Comparison of ENCODE assay signal across 7 cellular contexts in the genomic region with DNA sequence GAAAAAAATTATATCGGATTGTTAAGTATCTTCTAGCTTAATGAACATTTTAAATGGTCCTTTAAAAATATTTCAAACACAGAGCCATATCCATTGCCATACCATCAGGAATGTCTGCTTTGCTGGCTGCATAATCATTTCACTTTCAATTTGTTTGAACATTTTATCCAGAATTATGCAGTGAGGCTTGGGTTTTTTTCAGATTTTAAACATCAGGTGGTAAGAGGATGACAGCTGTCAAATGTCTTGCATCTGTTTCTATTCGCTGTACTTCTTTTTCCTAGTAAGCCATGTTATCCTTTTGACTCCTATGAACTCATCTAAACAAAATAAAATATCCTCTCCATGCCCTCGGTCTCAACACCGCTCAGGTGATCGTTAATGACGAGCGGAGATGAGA. TPM values are rescaled to one million over a fixed set of nuclear protein-coding genes. Genes with fewer than 3 reads are reported as not detected.
DNase-seq lines count a peak whose midpoint lies in the region; ATAC-seq and TF ChIP-seq lines count a peak whose summit lies in the region.

No MANE protein-coding gene starts in this region.

- no peak for DNase-seq in H9
- DNase-seq in RWPE2 (ENCODE audit: low spot score), result no peak
- DNase-seq in fibroblast of the aortic adventitia (ENCODE audit: low read depth), result no peak
- no peak for DNase-seq in NCI-H2196 (lab: John Stamatoyannopoulos, UW; ENCODE audit: unreplicated experiment)
- DNase-seq in H4 (ENCODE audit: low spot score), result no peak

- H3K4ac ChIP-seq in H9 (ENCODE audit: low read depth, low read length), result no peak overlapping the region

- peak overlapping the region; percentile 94 to 96 for H3K4me3 Mint-ChIP-seq in H9

- peaks cover 11 to 17% of the 10 kb centered on the region in 2 experiments for H3K4me1 Mint-ChIP-seq in H9

- H3K79me2 ChIP-seq in H9 (ENCODE audit: insufficient read depth, low read length), result peaks cover 26% of the 10 kb centered on the region; the same call in 1 of the 2 replicates

- H3K23ac ChIP-seq in H9 (ENCODE audit: insufficient read length, low read depth, low read length), result no peak overlapping the region

- no peak overlapping the region for H4K5ac ChIP-seq in H9 (ENCODE audit: insufficient read length, low read depth, low read length)

- H3K4me1 ChIP-seq in H9 (ENCODE audit: insufficient read depth, low read length) (no peaks in the 10 kb centered on the region), RWPE2 (ENCODE audit: insufficient read depth, poor library complexity, severe bottlenecking) (peaks cover 15% of the 10 kb centered on the region), skeletal muscle satellite cell (ENCODE audit: control insufficient read depth, insufficient read depth, low read length) (peaks cover 11% of the 10 kb centered on the region)

- no peak overlapping the region for H2AK5ac ChIP-seq in H9 (ENCODE audit: insufficient read length, low read length)

- H3K56ac ChIP-seq in H9 (ENCODE audit: insufficient read length, low read depth, low read length), result no peak overlapping the region

- H2BK15ac ChIP-seq in H9 (ENCODE audit: low read depth, low read length), result no peak overlapping the region

- H2BK12ac ChIP-seq in H9 (ENCODE audit: insufficient read length, low read depth, low read length), result no peak overlapping the region

- no peak overlapping the region for H2BK5ac ChIP-seq in H9 (ENCODE audit: insufficient read length, low read length)

- H3K27me3 ChIP-seq in H9 (ENCODE audit: insufficient read depth, low read length), result peaks cover 3% of the 10 kb centered on the region; the same call in 1 of the 2 replicates
- no peaks in the 10 kb centered on the region for H3K27me3 ChIP-seq in RWPE2 (ENCODE audit: insufficient read depth, poor library complexity, severe bottlenecking)
- H3K27me3 ChIP-seq in skeletal muscle satellite cell (ENCODE audit: control insufficient read depth, insufficient read depth, low read length), result no peaks in the 10 kb centered on the region

- H3K36me3 Mint-ChIP-seq in H9 (ENCODE audit: insufficient read depth in 1 of 3, low read depth in 3 of 3), result peaks cover 3 to 5% (median 4%) of the 10 kb centered on the region in 3 experiments; a peak in 6 of 7 replicates

- H3K18ac ChIP-seq in H9 (ENCODE audit: insufficient read length, low read depth, low read length), result no peak overlapping the region

- no peak overlapping the region for H2BK120ac ChIP-seq in H9 (ENCODE audit: low read depth, low read length, poor library complexity, severe bottlenecking)

- H3T11ph ChIP-seq in H9 (ENCODE audit: low read length), result no peak overlapping the region

- no peak overlapping the region for H4K91ac ChIP-seq in H9 (ENCODE audit: insufficient read length, low read depth, low read length)

- peak overlapping the region; percentile 69 to 95 (median 91); a peak in 6 of 7 replicates for H3K27ac Mint-ChIP-seq in H9

- peak overlapping the region; percentile 85 for H3K4me2 ChIP-seq in H9 (ENCODE audit: insufficient read depth, insufficient read length, low read length)
- H3K4me2 ChIP-seq in skeletal muscle satellite cell (ENCODE audit: low read length), result peak overlapping the region; percentile 83

- TF ChIP-seq CTCF in H9 (conservative IDR thresholded peaks at IDR 0.05), result no peak
- no peak for TF ChIP-seq CTCF in RWPE2 (IDR thresholded peaks at IDR 0.05; ENCODE audit: poor library complexity, severe bottlenecking)
- TF ChIP-seq CTCF in fibroblast of the aortic adventitia (IDR thresholded peaks at IDR 0.05; ENCODE audit: insufficient read depth, low read length), result no peak

- peak overlapping the region; percentile 92 for H3K9ac ChIP-seq in H9 (ENCODE audit: extremely low read depth, insufficient read length, low read length)
- peak overlapping the region; percentile 89 for H3K9ac ChIP-seq in skeletal muscle satellite cell (ENCODE audit: low read depth, low read length)

- H2BK20ac ChIP-seq in H9 (ENCODE audit: low read depth, low read length, poor library complexity, severe bottlenecking), result no peak overlapping the region

- peaks cover 26% of the 10 kb centered on the region for H3K27me3 Mint-ChIP-seq in H9 (ENCODE audit: low read depth)

- ATAC-seq in RWPE2 (ENCODE audit: low read depth) (no peak), GM21576 (IDR thresholded peaks at IDR 0.05; ENCODE audit: unreplicated experiment) (no peak)

- H3K14ac ChIP-seq in H9 (ENCODE audit: insufficient read depth, low read length), result no peak overlapping the region

- H3K9me3 ChIP-seq in H9 (ENCODE audit: control insufficient read depth, low read depth, low read length), result no peaks in the 10 kb centered on the region
- H3K9me3 ChIP-seq in RWPE2 (ENCODE audit: severe bottlenecking), result no peaks in the 10 kb centered on the region
- H3K9me3 ChIP-seq in skeletal muscle satellite cell (replicated peaks; ENCODE audit: low read length), result no peaks in the 10 kb centered on the region

- no peak overlapping the region for H2AFZ ChIP-seq in H9 (ENCODE audit: low read length)

- H3K27ac ChIP-seq in H9 (ENCODE audit: insufficient read length, low read depth, low read length) (no peak overlapping the region), RWPE2 (ENCODE audit: poor library complexity, severe bottlenecking) (peak overlapping the region; percentile 59)

- H3K9me3 Mint-ChIP-seq in H9, result peaks cover 8 to 14% of the 10 kb centered on the region in 2 experiments

- no peaks in the 10 kb centered on the region for H3K23me2 ChIP-seq in H9 (ENCODE audit: insufficient read length, low read depth, low read length, poor library complexity, severe bottlenecking)

- WGBS in H9 (ENCODE audit: extremely low coverage, insufficient read length, low lambda C conversion rate), result no CpG with 5 or more reads among the region's 7 CpGs

- H3K79me1 ChIP-seq in H9 (ENCODE audit: insufficient read depth, low read depth, low read length, poor library complexity, severe bottlenecking), result no peaks in the 10 kb centered on the region

- H4K8ac ChIP-seq in H9 (replicated peaks; ENCODE audit: insufficient read length, low read depth, low read length), result no peak overlapping the region

- peak overlapping the region; percentile 92 for H3K4me3 ChIP-seq in RWPE2 (ENCODE audit: severe bottlenecking)
- H3K4me3 ChIP-seq in fibroblast of the aortic adventitia (ENCODE audit: low read depth, low read length), result peak overlapping the region; percentile 95
- H3K4me3 ChIP-seq in skeletal muscle satellite cell (ENCODE audit: low read length), result peak overlapping the region; percentile 81

- H4K20me1 ChIP-seq in H9 (ENCODE audit: control insufficient read depth, insufficient read depth, insufficient read length), result no peaks in the 10 kb centered on the region

- H3K36me3 ChIP-seq in RWPE2 (ENCODE audit: low read depth) (peaks cover 29% of the 10 kb centered on the region), skeletal muscle satellite cell (ENCODE audit: insufficient read depth, low read length) (no peaks in the 10 kb centered on the region)

RNA-seq across cellular contexts. Expression of a gene that starts 0.8 kb away (rescaled TPM):
- total RNA-seq in H9 (2021) (56.8 and 61.1 TPM in 2 replicates), fibroblast of the aortic adventitia (ENCODE audit: low replicate concordance) (38.9 and 78.5 TPM in 2 replicates)
- total RNA-seq in skeletal muscle satellite cell (2012; rRNA removed), result 32.8 and 34.2 TPM in 2 replicates
- total RNA-seq in H4 (2014; rRNA removed; shearing (Covaris generic)), result 37.7 and 54.4 TPM in 2 replicates

RNA-seq across cellular contexts. Expression of a gene that starts 41.4 kb away (rescaled TPM):
- total RNA-seq in H9 (2021) (0.07 TPM in 2 replicates), fibroblast of the aortic adventitia (ENCODE audit: low replicate concordance) (under 0.01 TPM in 1 of 2 replicates, not detected in the other)
- not detected in 2 replicates for total RNA-seq in skeletal muscle satellite cell (2012; rRNA removed)
- total RNA-seq in H4 (2014; rRNA removed; shearing (Covaris generic)), result not detected in 2 replicates
